Comparison of ENCODE assay signal across 30 cellular contexts in genomic region chr1:114753143-114753542, GRCh38. TPM values are rescaled to one million over a fixed set of nuclear protein-coding genes. Genes with fewer than 3 reads are reported as not detected.
DNase-seq lines count a peak whose midpoint lies in the region; ATAC-seq and TF ChIP-seq lines count a peak whose summit lies in the region.
"Had no signal": no experiment of that assay in that cellular context is flagged by ENCODE, and none has a peak within 500 bp of the region (broad histone marks: within the 10 kb centered on the region; RNA-seq: fewer than 3 reads in every experiment).

No MANE protein-coding gene starts in this region.

- 0 out of 2 replicates have a peak overlapping the region, but pooled peaks have one; percentile 36 for H3K27ac Mint-ChIP-seq in GM23338
- H3K27ac Mint-ChIP-seq in activated T-helper 17 cell treated with anti-CD3 and anti-CD28 coated beads, Interleukin-2, amount 50 U/mL, for 72 hours, result peak overlapping the region; percentile 100

- H3F3A ChIP-seq in GM23338 (replicated peaks; ENCODE audit: low read depth), result no peaks in the 10 kb centered on the region

- H3K27me3 Mint-ChIP-seq in GM23338 (ENCODE audit: insufficient read depth, low read depth, poor library complexity), result peaks cover 9% of the 10 kb centered on the region
- no peaks in the 10 kb centered on the region for H3K27me3 Mint-ChIP-seq in activated T-helper 17 cell treated with anti-CD3 and anti-CD28 coated beads, Interleukin-2, amount 50 U/mL, for 72 hours
- H3K27me3 Mint-ChIP-seq: activated CD4-positive, alpha-beta memory T cell treated with anti-CD3 and anti-CD28 coated beads, Interleukin-2, amount 10 ng/mL, durations not matched to agents 7 days and 5 days; memory B cell had no signal

- H3K9me3 Mint-ChIP-seq in GM23338, result no peaks in the 10 kb centered on the region
- no peaks in the 10 kb centered on the region for H3K9me3 Mint-ChIP-seq in activated T-helper 17 cell treated with anti-CD3 and anti-CD28 coated beads, Interleukin-2, amount 50 U/mL, for 72 hours
- H3K9me3 Mint-ChIP-seq: activated CD4-positive, alpha-beta memory T cell treated with anti-CD3 and anti-CD28 coated beads, Interleukin-2, amount 10 ng/mL, durations not matched to agents 7 days and 5 days; memory B cell had no signal

- H3K4me1 ChIP-seq in BLaER1 treated with 17β-estradiol and CSF1 and Interleukin-3, amounts not matched to agents 10 nM and 100 nM, result peaks cover 49 to 86% (median 58%) of the 10 kb centered on the region in 10 experiments
- H3K4me1 ChIP-seq in GM23338 (ENCODE audit: insufficient read depth) (peaks cover 53% of the 10 kb centered on the region), iPS-20b (ENCODE audit: insufficient read depth, low read length) (peaks cover 18% of the 10 kb centered on the region)

- no peak overlapping the region for H3K4me3 ChIP-seq in BLaER1 treated with 17β-estradiol and CSF1 and Interleukin-3, amounts not matched to agents 10 nM and 100 nM
- H3K4me3 ChIP-seq in GM23338, result peak overlapping the region; percentile 72
- H3K4me3 ChIP-seq in iPS-20b (ENCODE audit: low read length), result 0 out of 2 replicates have a peak overlapping the region, but pooled peaks have one; percentile 3
- H3K4me3 ChIP-seq: BLaER1, heart left ventricle, skin epidermis, uterus had no signal

- H4K20me1 ChIP-seq in BLaER1 treated with 17β-estradiol and CSF1 and Interleukin-3, amounts not matched to agents 10 nM and 100 nM, result peaks cover 88 to 91% (median 91%) of the 10 kb centered on the region in 11 experiments
- H4K20me1 ChIP-seq in GM23338 (replicated peaks; ENCODE audit: insufficient read depth), result peaks cover 74% of the 10 kb centered on the region

- peak overlapping the region; percentile 50 to 100 (median 89); a peak in 16 of 22 replicates for H3K4me2 ChIP-seq in BLaER1 treated with 17β-estradiol and CSF1 and Interleukin-3, amounts not matched to agents 10 nM and 100 nM
- peak overlapping the region; percentile 81 for H3K4me2 ChIP-seq in GM23338

- H3K79me2 ChIP-seq in GM23338 (replicated peaks; ENCODE audit: insufficient read depth), result peaks cover 91% of the 10 kb centered on the region

- H3K4me3 Mint-ChIP-seq in GM23338, result peak overlapping the region; percentile 96
- H3K4me3 Mint-ChIP-seq in activated T-helper 17 cell treated with anti-CD3 and anti-CD28 coated beads, Interleukin-2, amount 50 U/mL, for 72 hours, result peak overlapping the region; percentile 96

- no peak for TF ChIP-seq CTCF in GM23338 (conservative IDR thresholded peaks at IDR 0.05; ENCODE audit: low read depth in 2 of 2)

- no peaks in the 10 kb centered on the region for H3K27me3 ChIP-seq in BLaER1 treated with 17β-estradiol and CSF1 and Interleukin-3, amounts not matched to agents 10 nM and 100 nM
- H3K27me3 ChIP-seq in GM23338 (ENCODE audit: insufficient read depth) (no peaks in the 10 kb centered on the region), iPS-20b (ENCODE audit: insufficient read depth, low read length) (no peaks in the 10 kb centered on the region)
- H3K27me3 ChIP-seq: BLaER1, heart left ventricle, neutrophil, uterus had no signal

- peak; percentile 39 for DNase-seq in GM23338 (ENCODE audit: low spot score)
- DNase-seq: ACHN; activated CD4-positive, alpha-beta memory T cell treated with anti-CD3 and anti-CD28 coated beads, Interleukin-2, amount 10 ng/mL, durations not matched to agents 7 days and 5 days; activated naive CD4-positive, alpha-beta T cell; anterior cingulate cortex; caudate nucleus; dermis blood vessel endothelial cell; EL; heart left ventricle; Karpas-422; left colon; NCI-H510A; NK-92 treated with Interleukin-12 subunit alpha and Interleukin-12 subunit beta, amount 100 ng/mL, for 24 hours; SIG-M5; uterus had no signal

- peaks cover 20 to 65% (median 44%) of the 10 kb centered on the region in 11 experiments for H3K36me3 ChIP-seq in BLaER1 treated with 17β-estradiol and CSF1 and Interleukin-3, amounts not matched to agents 10 nM and 100 nM
- H3K36me3 ChIP-seq in GM23338 (ENCODE audit: insufficient read depth), result peaks cover 22% of the 10 kb centered on the region
- H3K36me3 ChIP-seq in iPS-20b (ENCODE audit: insufficient read depth, low read depth, low read length), result peaks cover 50% of the 10 kb centered on the region
- H3K36me3 ChIP-seq: uterus had no signal

- no peaks in the 10 kb centered on the region for H3K9me3 ChIP-seq in BLaER1 treated with 17β-estradiol and CSF1 and Interleukin-3, amounts not matched to agents 10 nM and 100 nM (replicated peaks in 1 of 11)
- H3K9me3 ChIP-seq in iPS-20b (ENCODE audit: insufficient read depth, low read depth, low read length), result no peaks in the 10 kb centered on the region
- H3K9me3 ChIP-seq: BLaER1, heart left ventricle, neutrophil, uterus had no signal

- no peak overlapping the region for H3K9ac ChIP-seq in BLaER1 treated with 17β-estradiol and CSF1 and Interleukin-3, amounts not matched to agents 10 nM and 100 nM
- no peak overlapping the region for H3K9ac ChIP-seq in iPS-20b (ENCODE audit: low read depth, low read length)
- H3K9ac ChIP-seq: BLaER1 had no signal

- peaks cover 54% of the 10 kb centered on the region for H3K36me3 Mint-ChIP-seq in GM23338 (ENCODE audit: low read depth)
- H3K36me3 Mint-ChIP-seq in activated T-helper 17 cell treated with anti-CD3 and anti-CD28 coated beads, Interleukin-2, amount 50 U/mL, for 72 hours (ENCODE audit: low read depth), result peaks cover 95% of the 10 kb centered on the region

- no peak overlapping the region for H3K27ac ChIP-seq in BLaER1 treated with 17β-estradiol and CSF1 and Interleukin-3, amounts not matched to agents 10 nM and 100 nM
- H3K27ac ChIP-seq in GM23338 (ENCODE audit: low read depth), result no peak overlapping the region
- no peak overlapping the region for H3K27ac ChIP-seq in iPS-20b (ENCODE audit: low read length)
- H3K27ac ChIP-seq: BLaER1, neutrophil, skin epidermis, uterus had no signal

- no peaks in the 10 kb centered on the region for H3K9me2 ChIP-seq in GM23338 (ENCODE audit: insufficient read depth)

- ATAC-seq in GM23338, result no peak
- no peak for ATAC-seq in activated T-helper 17 cell treated with anti-CD3 and anti-CD28 coated beads, Interleukin-2, amount 50 U/mL, for 72 hours (replicated peaks)
- ATAC-seq in HG03520 (IDR thresholded peaks at IDR 0.05; ENCODE audit: unreplicated experiment), result no peak
- ATAC-seq in GM21423 (IDR thresholded peaks at IDR 0.05; ENCODE audit: unreplicated experiment), result no peak
- no peak for ATAC-seq in HG03439 (IDR thresholded peaks at IDR 0.05; ENCODE audit: unreplicated experiment)
- no peak for ATAC-seq in GM19023 (IDR thresholded peaks at IDR 0.05; ENCODE audit: unreplicated experiment)
- ATAC-seq: activated CD4-positive, CD25-positive, alpha-beta regulatory T cell treated with anti-CD3 and anti-CD28 coated beads, Interleukin-2, amount 50 U/mL, for 24 hours; heart left ventricle; left colon; Panc1 had no signal

- H3K4me1 Mint-ChIP-seq in GM23338, result peaks cover 54% of the 10 kb centered on the region
- H3K4me1 Mint-ChIP-seq in activated T-helper 17 cell treated with anti-CD3 and anti-CD28 coated beads, Interleukin-2, amount 50 U/mL, for 72 hours, result peaks cover 55% of the 10 kb centered on the region

- no peak overlapping the region for H2AFZ ChIP-seq in GM23338

TF ChIP-seq in GM23338, 12 proteins besides CTCF, POLR2A, EP300 and RAD21 (continues in another document):
- TF ChIP-seq ZNF114 (CRISPR knock-in tag; IDR thresholded peaks at IDR 0.05), result no peak
- TF ChIP-seq, protein P1, sequence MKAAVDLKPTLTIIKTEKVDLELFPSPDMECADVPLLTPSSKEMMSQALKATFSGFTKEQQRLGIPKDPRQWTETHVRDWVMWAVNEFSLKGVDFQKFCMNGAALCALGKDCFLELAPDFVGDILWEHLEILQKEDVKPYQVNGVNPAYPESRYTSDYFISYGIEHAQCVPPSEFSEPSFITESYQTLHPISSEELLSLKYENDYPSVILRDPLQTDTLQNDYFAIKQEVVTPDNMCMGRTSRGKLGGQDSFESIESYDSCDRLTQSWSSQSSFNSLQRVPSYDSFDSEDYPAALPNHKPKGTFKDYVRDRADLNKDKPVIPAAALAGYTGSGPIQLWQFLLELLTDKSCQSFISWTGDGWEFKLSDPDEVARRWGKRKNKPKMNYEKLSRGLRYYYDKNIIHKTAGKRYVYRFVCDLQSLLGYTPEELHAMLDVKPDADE (IDR thresholded peaks at IDR 0.05), result no peak

RNA-seq across cellular contexts. Expression of gene CSDE1, which starts 4.6 kb away (rescaled TPM):
- total RNA-seq in GM23338 (2014; rRNA removed; shearing (Covaris generic)), result 1,054 and 1,579 TPM in 2 replicates
- polyA plus RNA-seq in GM23338 (2016; fragmentation: Nextera tagmentation; extraction: Ambion mirVana), result 210 and 214 TPM in 2 replicates
- 100 to 1,000 TPM; 465 to 604 TPM for total RNA-seq in activated T-helper 17 cell treated with anti-CD3 and anti-CD28 coated beads, Interleukin-2, amount 50 U/mL, for 72 hours

RNA-seq across cellular contexts. Expression of gene SIKE1, which starts 27.3 kb away (rescaled TPM):
- total RNA-seq in GM23338 (2014; rRNA removed; shearing (Covaris generic)), result 74.0 and 90.4 TPM in 2 replicates
- 79.6 and 96.3 TPM in 2 replicates for polyA plus RNA-seq in GM23338 (2016; fragmentation: Nextera tagmentation; extraction: Ambion mirVana)
- total RNA-seq in activated T-helper 17 cell treated with anti-CD3 and anti-CD28 coated beads, Interleukin-2, amount 50 U/mL, for 72 hours, result 10 to 100 TPM; 55.9 to 86.3 TPM

RNA-seq across cellular contexts. Expression of gene NRAS, which starts 36.6 kb away (rescaled TPM):
- total RNA-seq in GM23338 (2014; rRNA removed; shearing (Covaris generic)), result 83.2 and 84.7 TPM in 2 replicates
- 18.4 and 22.3 TPM in 2 replicates for polyA plus RNA-seq in GM23338 (2016; fragmentation: Nextera tagmentation; extraction: Ambion mirVana)
- 10 to 100 TPM; 45.5 to 54.8 TPM for total RNA-seq in activated T-helper 17 cell treated with anti-CD3 and anti-CD28 coated beads, Interleukin-2, amount 50 U/mL, for 72 hours

RNA-seq across cellular contexts. Expression of gene AMPD1, which starts 57.8 kb away (rescaled TPM):
- not detected in 2 replicates for total RNA-seq in GM23338 (2014; rRNA removed; shearing (Covaris generic))
- 0.27 TPM in 1 of 2 replicates, not detected in the other for polyA plus RNA-seq in GM23338 (2016; fragmentation: Nextera tagmentation; extraction: Ambion mirVana)
- not detected for total RNA-seq in activated T-helper 17 cell treated with anti-CD3 and anti-CD28 coated beads, Interleukin-2, amount 50 U/mL, for 72 hours
- total RNA-seq: activated CD4-positive, alpha-beta memory T cell treated with anti-CD3 and anti-CD28 coated beads, Interleukin-2, amount 10 ng/mL, durations not matched to agents 7 days and 5 days; dermis blood vessel endothelial cell; endothelial cell of umbilical vein; heart left ventricle; temporal lobe had no signal
- polyA plus RNA-seq: endothelial cell of umbilical vein, heart left ventricle had no signal

Comparison
In these comparisons a context has a peak if more than half of its experiments do, and no peak if none do; other contexts are left out.
1. H3K4me3 ChIP-seq: peak in GM23338 (single experiment) and iPS-20b (single experiment); none in BLaER1 treated with 17β-estradiol and CSF1 and Interleukin-3, amounts not matched to agents 10 nM and 100 nM (0 of 10).